ENCODE assay signal across 19 cellular contexts in genomic region chr5:55904152-55904551, GRCh38. TPM values are rescaled to one million over a fixed set of nuclear protein-coding genes. Genes with fewer than 3 reads are reported as not detected.
DNase-seq lines count a peak whose midpoint lies in the region; ATAC-seq and TF ChIP-seq lines count a peak whose summit lies in the region.
"Had no signal": no experiment of that assay in that cellular context is flagged by ENCODE, and none has a peak within 500 bp of the region (broad histone marks: within the 10 kb centered on the region; RNA-seq: fewer than 3 reads in every experiment).

No MANE protein-coding gene starts in this region.

- H3K79me2 ChIP-seq in OCI-LY3 (ENCODE audit: low read length): no peaks in the 10 kb centered on the region

- peaks cover 8% of the 10 kb centered on the region for H3K36me3 Mint-ChIP-seq in Calu3 (ENCODE audit: insufficient read depth, unreplicated experiment)
- no peaks in the 10 kb centered on the region for H3K36me3 Mint-ChIP-seq in activated T-helper 1 cell treated with anti-CD3 and anti-CD28 coated beads, Interleukin-12 subunit alpha, Interleukin-12 subunit beta, Interleukin-2, Interleukin-4 antibody, amounts not matched to agents 30 ng/mL and 10 ng/mL and 1 ng/mL, durations not matched to agents 14 hours and 24 hours and 36 hours (ENCODE audit: low read depth)

- H3K27ac Mint-ChIP-seq in Calu3 (ENCODE audit: unreplicated experiment): peak overlapping the region; percentile 80
- no peak overlapping the region for H3K27ac Mint-ChIP-seq in activated T-helper 1 cell treated with anti-CD3 and anti-CD28 coated beads, Interleukin-12 subunit alpha, Interleukin-12 subunit beta, Interleukin-2, Interleukin-4 antibody, amounts not matched to agents 30 ng/mL and 10 ng/mL and 1 ng/mL, durations not matched to agents 14 hours and 24 hours and 36 hours
- H3K27ac Mint-ChIP-seq: activated CD8-positive, alpha-beta T cell treated with anti-CD3 and anti-CD28 coated beads for 36 hours; activated T-helper 2 cell treated with anti-CD3 and anti-CD28 coated beads, Interferon-gamma antibody, Interleukin-2, Interleukin-4, amounts not matched to agents 10 μg/mL and 5 μg/mL and 100 μg/mL, durations not matched to agents 14 hours and 24 hours and 36 hours had no signal

- CTCF ChIA-PET in Calu3 (lab: Charles Lee): no interaction called here

- no TSS peak for BruUV-seq in Calu3 (replicated peaks; lab: Mats Ljungman, UMichigan)

- TF ChIP-seq CTCF in Calu3 (IDR thresholded peaks at IDR 0.05; ENCODE audit: unreplicated experiment) (no peak), OCI-LY3 (IDR thresholded peaks at IDR 0.05; ENCODE audit: low read depth, low read length) (no peak)

- H3K9me3 Mint-ChIP-seq in Calu3 (ENCODE audit: low read depth, unreplicated experiment): no peaks in the 10 kb centered on the region
- no peaks in the 10 kb centered on the region for H3K9me3 Mint-ChIP-seq in activated T-helper 1 cell treated with anti-CD3 and anti-CD28 coated beads, Interleukin-12 subunit alpha, Interleukin-12 subunit beta, Interleukin-2, Interleukin-4 antibody, amounts not matched to agents 30 ng/mL and 10 ng/mL and 1 ng/mL, durations not matched to agents 14 hours and 24 hours and 36 hours
- H3K9me3 Mint-ChIP-seq: activated CD8-positive, alpha-beta T cell treated with anti-CD3 and anti-CD28 coated beads for 36 hours; activated T-helper 2 cell treated with anti-CD3 and anti-CD28 coated beads, Interferon-gamma antibody, Interleukin-2, Interleukin-4, amounts not matched to agents 10 μg/mL and 5 μg/mL and 100 μg/mL, durations not matched to agents 14 hours and 24 hours and 36 hours; stimulated activated effector memory CD8-positive, alpha-beta T cell treated with anti-CD3 and anti-CD28 coated beads, Interleukin-12 subunit alpha, Interleukin-12 subunit beta, amount 100 ng/mL, for 72 hours had no signal

- H3K9me3 ChIP-seq in OCI-LY3 (ENCODE audit: insufficient read depth, low read length): no peaks in the 10 kb centered on the region
- H3K9me3 ChIP-seq: ascending aorta, gastroesophageal sphincter, SJCRH30 had no signal

- ATAC-seq in sciatic nerve (peak; percentile 75), GM18867 (IDR thresholded peaks at IDR 0.05; ENCODE audit: unreplicated experiment) (no peak)
- ATAC-seq: gastroesophageal sphincter had no signal

- H3K27me3 Mint-ChIP-seq in Calu3 (ENCODE audit: unreplicated experiment): no peaks in the 10 kb centered on the region
- H3K27me3 Mint-ChIP-seq in activated T-helper 1 cell treated with anti-CD3 and anti-CD28 coated beads, Interleukin-12 subunit alpha, Interleukin-12 subunit beta, Interleukin-2, Interleukin-4 antibody, amounts not matched to agents 30 ng/mL and 10 ng/mL and 1 ng/mL, durations not matched to agents 14 hours and 24 hours and 36 hours (ENCODE audit: insufficient read depth): peaks cover 2% of the 10 kb centered on the region

- H3K36me3 ChIP-seq in OCI-LY3 (replicated peaks; ENCODE audit: low read depth, low read length): no peaks in the 10 kb centered on the region
- H3K36me3 ChIP-seq: ascending aorta, gastroesophageal sphincter, SJCRH30 had no signal

- no peak overlapping the region for H3K4me3 ChIP-seq in OCI-LY3 (ENCODE audit: low read length)
- H3K4me3 ChIP-seq: ascending aorta, gastroesophageal sphincter, SJCRH30 had no signal

- H3K4me1 ChIP-seq in OCI-LY3 (ENCODE audit: low read length): peaks cover 37% of the 10 kb centered on the region
- H3K4me1 ChIP-seq: ascending aorta, gastroesophageal sphincter, SJCRH30 had no signal

- H3K4me3 Mint-ChIP-seq in Calu3 (ENCODE audit: low read depth, unreplicated experiment): no peak overlapping the region
- no peak overlapping the region for H3K4me3 Mint-ChIP-seq in activated T-helper 1 cell treated with anti-CD3 and anti-CD28 coated beads, Interleukin-12 subunit alpha, Interleukin-12 subunit beta, Interleukin-2, Interleukin-4 antibody, amounts not matched to agents 30 ng/mL and 10 ng/mL and 1 ng/mL, durations not matched to agents 14 hours and 24 hours and 36 hours

- H2AFZ ChIP-seq in OCI-LY3 (ENCODE audit: low read depth, low read length): no peak overlapping the region; the same call in 1 of the 2 replicates

- DNase-seq in Calu3 (no peak), fibroblast of peridontal ligament (ENCODE audit: extremely low read depth) (peak; percentile 69), sciatic nerve (ENCODE audit: low spot score) (no peak), OCI-M1 (lab: John Stamatoyannopoulos, UW) (no peak)
- DNase-seq in activated T-helper 1 cell treated with anti-CD3 and anti-CD28 coated beads, Interleukin-12 subunit alpha, Interleukin-12 subunit beta, Interleukin-2, Interleukin-4 antibody, amounts not matched to agents 30 ng/mL and 10 ng/mL and 1 ng/mL, durations not matched to agents 14 hours and 24 hours and 36 hours (ENCODE audit: low spot score): no peak
- DNase-seq: activated CD8-positive, alpha-beta T cell treated with anti-CD3 and anti-CD28 coated beads for 36 hours; DMS79 treated with DMSO at 0.1 percent for 48 hours; mesendoderm; NCI-H1105 treated with DMSO at 0.1 percent for 48 hours; NCI-H2227 treated with DMSO at 0.1 percent for 48 hours; SJCRH30 had no signal

- peaks cover 17% of the 10 kb centered on the region for H3K4me1 Mint-ChIP-seq in Calu3 (ENCODE audit: low read depth, unreplicated experiment)
- H3K4me1 Mint-ChIP-seq in activated T-helper 1 cell treated with anti-CD3 and anti-CD28 coated beads, Interleukin-12 subunit alpha, Interleukin-12 subunit beta, Interleukin-2, Interleukin-4 antibody, amounts not matched to agents 30 ng/mL and 10 ng/mL and 1 ng/mL, durations not matched to agents 14 hours and 24 hours and 36 hours (ENCODE audit: low read depth): peaks cover 65% of the 10 kb centered on the region

- H3K4me2 ChIP-seq in OCI-LY3 (ENCODE audit: low read length): peak overlapping the region; percentile 84; the same call in 1 of the 2 replicates

- no peaks in the 10 kb centered on the region for H3K27me3 ChIP-seq in OCI-LY3 (ENCODE audit: low read depth, low read length)
- H3K27me3 ChIP-seq: ascending aorta, gastroesophageal sphincter, SJCRH30 had no signal

- no peaks in the 10 kb centered on the region for H4K20me1 ChIP-seq in OCI-LY3 (ENCODE audit: insufficient read depth, low read length)

- intact Hi-C loops in Calu3 (cut with micrococcal nuclease; ENCODE audit: unreplicated experiment): no loop called here
- intact Hi-C loops in sciatic nerve (cut with DNase I): no loop called here
- intact Hi-C loops in activated T-helper 1 cell treated with anti-CD3 and anti-CD28 coated beads, Interleukin-12 subunit alpha, Interleukin-12 subunit beta, Interleukin-2, Interleukin-4 antibody, amounts not matched to agents 30 ng/mL and 10 ng/mL and 1 ng/mL, durations not matched to agents 14 hours and 24 hours and 36 hours (cut with micrococcal nuclease): loop anchor here (5.0 kb wide), 1 partner anchor 132 kb away; no protein-coding TSS in a partner anchor

- peak overlapping the region; percentile 47; the same call in 1 of the 2 replicates for H3K9ac ChIP-seq in OCI-LY3 (ENCODE audit: low read length)

- H3K27ac ChIP-seq in OCI-LY3 (ENCODE audit: low read length): no peak overlapping the region
- H3K27ac ChIP-seq: ascending aorta, C4-2B, gastroesophageal sphincter, SJCRH30 had no signal

RNA-seq across cellular contexts. Expression of gene IL31RA, which starts 53.0 kb away (rescaled TPM):
- total RNA-seq in Calu3 (2022): 2.4 and 3.2 TPM in 2 replicates
- total RNA-seq in sciatic nerve: not detected
- 0.44 and 0.80 TPM in 2 replicates for total RNA-seq in activated T-helper 1 cell treated with anti-CD3 and anti-CD28 coated beads, Interleukin-12 subunit alpha, Interleukin-12 subunit beta, Interleukin-2, Interleukin-4 antibody, amounts not matched to agents 30 ng/mL and 10 ng/mL and 1 ng/mL, durations not matched to agents 14 hours and 24 hours and 36 hours
- total RNA-seq: activated CD8-positive, alpha-beta T cell treated with anti-CD3 and anti-CD28 coated beads for 36 hours; activated T-helper 2 cell treated with anti-CD3 and anti-CD28 coated beads, Interferon-gamma antibody, Interleukin-2, Interleukin-4, amounts not matched to agents 10 μg/mL and 5 μg/mL and 100 μg/mL, durations not matched to agents 14 hours and 24 hours and 36 hours; ascending aorta; ureter had no signal
